In the genomic region with DNA sequence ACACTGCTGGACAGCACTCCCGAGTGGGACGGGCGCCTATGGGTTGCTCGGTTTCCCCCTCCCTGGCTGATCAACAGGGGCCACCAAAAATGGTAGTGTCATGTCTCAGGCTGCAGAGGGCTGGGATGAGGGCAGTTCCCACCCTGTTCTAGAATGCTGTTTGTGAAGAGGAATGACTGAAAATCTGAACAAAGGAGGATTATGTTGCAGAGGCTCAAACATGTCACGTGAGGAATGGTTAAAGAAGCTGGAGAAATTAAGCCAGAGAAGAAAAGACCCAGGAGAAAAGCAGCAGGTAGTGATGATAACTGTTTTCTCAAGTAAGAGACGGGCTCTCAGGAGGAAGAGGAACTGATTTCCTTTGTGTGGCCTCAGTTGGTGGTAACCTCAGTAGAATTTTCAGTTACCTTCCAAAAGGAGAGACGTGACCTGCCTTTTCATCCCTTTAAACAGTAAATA, we compare ENCODE assay signal across 17 cellular contexts. TPM values are rescaled to one million over a fixed set of nuclear protein-coding genes. Genes with fewer than 3 reads are reported as not detected.
DNase-seq lines count a peak whose midpoint lies in the region; ATAC-seq, FAIRE-seq and TF ChIP-seq lines count a peak whose summit lies in the region.
"Had no signal": no experiment of that assay in that cellular context is flagged by ENCODE, and none has a peak within 500 bp of the region (broad histone marks: within the 10 kb centered on the region; RNA-seq: fewer than 3 reads in every experiment).

No MANE protein-coding gene starts in this region.

- no peak for TF ChIP-seq EP300 in H1 (IDR thresholded peaks at IDR 0.05; ENCODE audit: borderline replicate concordance in 1 of 2, low read depth in 2 of 2, low read length in 2 of 2)

- POLR2A ChIA-PET in activated CD4-positive, alpha-beta T cell treated with anti-CD3 and anti-CD28 coated beads for 36 hours (lab: Charles Lee), result no interaction called here
- POLR2A ChIA-PET in H1 (lab: Charles Lee; ENCODE audit: partially characterized antibody), result interaction anchor here (0.8 to 2.3 kb wide), 6 partner anchors 9 to 298 kb away, joined by 3 to 12 read pairs (median 3); no protein-coding TSS in a partner anchor

- CTCF ChIA-PET in activated CD4-positive, alpha-beta T cell treated with anti-CD3 and anti-CD28 coated beads for 36 hours (lab: Charles Lee), result interaction anchor here (1.6 kb wide), 1 partner anchor 169 kb away, joined by 3 read pairs; no protein-coding TSS in a partner anchor
- CTCF ChIA-PET in H1 (lab: Charles Lee; ENCODE audit: partially characterized antibody), result interaction anchor here (0.7 to 1.2 kb wide), 4 partner anchors 18 to 188 kb away, joined by 3 to 5 read pairs (median 3); no protein-coding TSS in a partner anchor

- peak in 1 of 3 experiments; percentile 1; a peak in 1 of 4 replicates for TF ChIP-seq CTCF in H1 (IDR thresholded peaks at IDR 0.05; ENCODE audit: control extremely low read depth in 1 of 3, insufficient read depth in 1 of 3, low read depth in 1 of 3, low read length in 3 of 3)
- no peak for TF ChIP-seq CTCF in nephron progenitor cell (IDR thresholded peaks at IDR 0.05)
- no peak for TF ChIP-seq CTCF in type B pancreatic cell (conservative IDR thresholded peaks at IDR 0.05)

- H3K79me2 ChIP-seq in H1 (ENCODE audit: control insufficient read depth in 1 of 2, insufficient read depth in 2 of 2, low read length in 2 of 2), result no peaks in the 10 kb centered on the region; a peak in 1 of 4 replicates

- H3K9me3 ChIP-seq in H1 (ENCODE audit: insufficient read depth in 2 of 2, low read depth in 1 of 2, low read length in 1 of 2) (no peaks in the 10 kb centered on the region), SJCRH30 (replicated peaks) (no peaks in the 10 kb centered on the region)
- H3K9me3 ChIP-seq: upper lobe of right lung had no signal

- no peak overlapping the region for H2BK20ac ChIP-seq in H1 (ENCODE audit: low read length)

- H3K18ac ChIP-seq in H1 (ENCODE audit: extremely low read depth, low read length), result no peak overlapping the region

- peak; percentile 82 for FAIRE-seq in H1 (lab: Jason Lieb, UNC)
- FAIRE-seq: colon had no signal

- H3K4me3 ChIP-seq in H1 (ENCODE audit: extremely low read depth in 1 of 4, insufficient read depth in 2 of 4, low read depth in 3 of 4, low read length in 4 of 4), result peak overlapping the region in 1 of 4 experiments; percentile 1; a peak in 1 of 8 replicates
- no peak overlapping the region for H3K4me3 ChIP-seq in SJCRH30
- H3K4me3 ChIP-seq: upper lobe of right lung had no signal

- peak overlapping the region; percentile 25 to 56; a peak in 3 of 4 replicates for H3K4me2 ChIP-seq in H1 (ENCODE audit: insufficient read depth in 1 of 2, low read depth in 2 of 2, low read length in 2 of 2)

- peak overlapping the region; percentile 3 for H3K27ac Mint-ChIP-seq in activated CD4-positive, alpha-beta T cell treated with anti-CD3 and anti-CD28 coated beads for 36 hours
- H3K27ac Mint-ChIP-seq in nephron progenitor cell (peak overlapping the region; percentile 96), type B pancreatic cell (peak overlapping the region; percentile 35)
- H3K27ac Mint-ChIP-seq: activated CD4-positive, alpha-beta memory T cell treated with anti-CD3 and anti-CD28 coated beads for 36 hours had no signal

- no peak overlapping the region for H2AK5ac ChIP-seq in H1 (ENCODE audit: low read depth, low read length)

- 45% methylated on average over 7 of the region's 7 CpGs; no CpG with 5 or more reads in 1 of the 2 experiments for WGBS in H1 (ENCODE audit: extremely low coverage in 1 of 2, insufficient coverage in 1 of 2, insufficient read length in 1 of 2, insufficient replicate concordance in 2 of 2, low coverage in 1 of 2, low lambda C conversion rate in 2 of 2, missing lambda C conversion rate in 1 of 2), 2 experiments

- no peak overlapping the region for H2BK120ac ChIP-seq in H1 (replicated peaks; ENCODE audit: low read depth, low read length)

- H3K27me3 ChIP-seq in H1 (replicated peaks in 1 of 4; ENCODE audit: control insufficient read depth in 3 of 4, extremely low read depth in 1 of 4, insufficient read depth in 3 of 4, low read length in 3 of 4), result no peaks in the 10 kb centered on the region
- H3K27me3 ChIP-seq in SJCRH30, result no peaks in the 10 kb centered on the region
- H3K27me3 ChIP-seq: upper lobe of right lung had no signal

- H3K27me3 Mint-ChIP-seq in activated CD4-positive, alpha-beta T cell treated with anti-CD3 and anti-CD28 coated beads for 36 hours, result no peaks in the 10 kb centered on the region
- no peaks in the 10 kb centered on the region for H3K27me3 Mint-ChIP-seq in nephron progenitor cell (ENCODE audit: low read depth, poor library complexity)
- H3K27me3 Mint-ChIP-seq in type B pancreatic cell, result no peaks in the 10 kb centered on the region
- H3K27me3 Mint-ChIP-seq: activated CD4-positive, alpha-beta memory T cell treated with anti-CD3 and anti-CD28 coated beads for 36 hours had no signal

- H3K14ac ChIP-seq in H1 (ENCODE audit: insufficient read length), result no peak overlapping the region

- no peak overlapping the region for H4K91ac ChIP-seq in H1 (replicated peaks; ENCODE audit: insufficient read length, low read length)

- no peak overlapping the region for H2BK5ac ChIP-seq in H1 (ENCODE audit: low read depth, low read length)

- intact Hi-C loops in activated CD4-positive, alpha-beta T cell treated with anti-CD3 and anti-CD28 coated beads for 36 hours (cut with DNase I, micrococcal nuclease), result no loop called here

- no peak overlapping the region for H3K56ac ChIP-seq in H1 (replicated peaks; ENCODE audit: insufficient read length, low read depth, low read length)

- H3K36me3 ChIP-seq in H1 (ENCODE audit: control insufficient read depth in 2 of 4, insufficient read depth in 4 of 4, low read length in 3 of 4) (peaks cover 0 to 30% (median 3%) of the 10 kb centered on the region in 4 experiments; a peak in 5 of 8 replicates), SJCRH30 (peaks cover 47% of the 10 kb centered on the region)

- H4K8ac ChIP-seq in H1 (ENCODE audit: extremely low read depth, insufficient read depth, low read length), result no peak overlapping the region

- no peak for DNase-seq in activated CD4-positive, alpha-beta T cell treated with anti-CD3 and anti-CD28 coated beads for 36 hours
- no peak for DNase-seq in activated CD4-positive, alpha-beta T cell treated with anti-CD3 and anti-CD28 coated beads for 4 hours
- DNase-seq in H1 (ENCODE audit: low read depth in 1 of 2, low spot score in 2 of 2), result no peak
- peak; percentile 5 for DNase-seq in nephron progenitor cell
- DNase-seq in type B pancreatic cell (ENCODE audit: extremely low spot score, unreplicated experiment), result no peak
- no peak for DNase-seq in SJCRH30
- DNase-seq in NCI-H510A treated with DMSO at 0.1 percent for 48 hours (lab: John Stamatoyannopoulos, UW), result no peak
- DNase-seq in NCI-H2171 treated with DMSO at 0.1 percent for 48 hours (lab: John Stamatoyannopoulos, UW), result no peak
- DNase-seq: activated CD4-positive, alpha-beta memory T cell treated with anti-CD3 and anti-CD28 coated beads for 36 hours; DMS153; islet precursor cell; NCI-H1930; NCI-H82; upper lobe of right lung had no signal

- no peak overlapping the region for H3K23ac ChIP-seq in H1 (ENCODE audit: insufficient read length)

- H4K5ac ChIP-seq in H1 (ENCODE audit: insufficient read length, low read depth, low read length), result peak overlapping the region; percentile 32

- H3K79me1 ChIP-seq in H1 (ENCODE audit: low read depth, low read length), result no peaks in the 10 kb centered on the region

- H3K23me2 ChIP-seq in H1 (ENCODE audit: low read depth, low read length), result no peaks in the 10 kb centered on the region

- no peak overlapping the region for H2BK12ac ChIP-seq in H1 (ENCODE audit: low read depth, low read length)

- no peak overlapping the region; the same call in 1 of the 2 replicates for H2BK15ac ChIP-seq in H1 (ENCODE audit: low read length)

- ATAC-seq in activated CD4-positive, alpha-beta T cell treated with anti-CD3 and anti-CD28 coated beads for 36 hours, result no peak
- ATAC-seq: Panc1, upper lobe of right lung had no signal

- H3K4me1 Mint-ChIP-seq in activated CD4-positive, alpha-beta T cell treated with anti-CD3 and anti-CD28 coated beads for 36 hours, result peaks cover 7% of the 10 kb centered on the region
- H3K4me1 Mint-ChIP-seq in nephron progenitor cell (peaks cover 25% of the 10 kb centered on the region), type B pancreatic cell (ENCODE audit: unreplicated experiment) (peaks cover 21% of the 10 kb centered on the region)

- no peak for TF ChIP-seq RAD21 in H1 (IDR thresholded peaks at IDR 0.05 in 1 of 2, conservative IDR thresholded peaks at IDR 0.05 in 1 of 2; ENCODE audit: low read depth in 2 of 2, low read length in 2 of 2)

- H3K9ac ChIP-seq in H1 (replicated peaks in 1 of 4; ENCODE audit: extremely low read depth in 1 of 4, low read depth in 3 of 4, low read length in 3 of 4), result no peak overlapping the region; a peak in 2 of 7 replicates

- H2AFZ ChIP-seq in H1 (ENCODE audit: low read length), result no peak overlapping the region

- no peak for TF ChIP-seq POLR2A in H1 (IDR thresholded peaks at IDR 0.05; ENCODE audit: control extremely low read depth in 1 of 2, low read depth in 2 of 2, low read length in 2 of 2)

- H3K4ac ChIP-seq in H1 (replicated peaks; ENCODE audit: insufficient read length, low read depth, low read length), result no peak overlapping the region

- H3K27ac ChIP-seq in H1 (ENCODE audit: low read depth, low read length) (peak overlapping the region; percentile 53; the same call in 1 of the 2 replicates), SJCRH30 (no peak overlapping the region)
- H3K27ac ChIP-seq: 22Rv1, upper lobe of right lung had no signal

- peaks cover 0 to 1% of the 10 kb centered on the region in 2 experiments for H4K20me1 ChIP-seq in H1 (replicated peaks in 1 of 2; ENCODE audit: control insufficient read depth in 1 of 2, insufficient read depth in 2 of 2, low read length in 2 of 2)

- no peak overlapping the region for H3K4me3 Mint-ChIP-seq in activated CD4-positive, alpha-beta T cell treated with anti-CD3 and anti-CD28 coated beads for 36 hours
- H3K4me3 Mint-ChIP-seq in nephron progenitor cell (no peak overlapping the region), type B pancreatic cell (peak overlapping the region; percentile 40)
- H3K4me3 Mint-ChIP-seq: activated CD4-positive, alpha-beta memory T cell treated with anti-CD3 and anti-CD28 coated beads for 36 hours had no signal

- no peaks in the 10 kb centered on the region for H3K9me3 Mint-ChIP-seq in activated CD4-positive, alpha-beta T cell treated with anti-CD3 and anti-CD28 coated beads for 36 hours (ENCODE audit: low read depth)
- H3K9me3 Mint-ChIP-seq in nephron progenitor cell, result no peaks in the 10 kb centered on the region
- no peaks in the 10 kb centered on the region for H3K9me3 Mint-ChIP-seq in type B pancreatic cell
- H3K9me3 Mint-ChIP-seq: activated CD4-positive, alpha-beta memory T cell treated with anti-CD3 and anti-CD28 coated beads for 36 hours had no signal

- H3K4me1 ChIP-seq in H1 (replicated peaks in 1 of 4; ENCODE audit: control insufficient read depth in 3 of 4, insufficient read depth in 4 of 4, low read length in 3 of 4) (peaks cover 3 to 6% (median 4%) of the 10 kb centered on the region in 4 experiments; a peak in 5 of 7 replicates), SJCRH30 (no peaks in the 10 kb centered on the region)

- peaks cover 39% of the 10 kb centered on the region for H3K36me3 Mint-ChIP-seq in activated CD4-positive, alpha-beta T cell treated with anti-CD3 and anti-CD28 coated beads for 36 hours (ENCODE audit: low read depth)
- H3K36me3 Mint-ChIP-seq in nephron progenitor cell (ENCODE audit: low read depth) (peaks cover 54% of the 10 kb centered on the region), type B pancreatic cell (peaks cover 20% of the 10 kb centered on the region)

RNA-seq across cellular contexts. Expression of a gene that starts 10.4 kb away (rescaled TPM):
- 10 to 100 TPM; 74.1 to 79.1 TPM for total RNA-seq in activated CD4-positive, alpha-beta T cell treated with anti-CD3 and anti-CD28 coated beads for 36 hours
- total RNA-seq in H1 (2021; fragmentation: NEBNext Ultra II Directional; extraction: Animal tissue kit (Norgen Biotek cat#: 25700)), result 68.6 and 72.7 TPM in 2 replicates
- polyA plus RNA-seq in H1 (2011; rRNA removed), result 51.4 and 67.3 TPM in 2 replicates
- 56.8 TPM for polyA plus RNA-seq in H1 (2011; cell fraction: cytosol; rRNA removed)
- polyA plus RNA-seq in H1 (2011; cell fraction: nucleus; rRNA removed), result 28.8 TPM
- polyA plus RNA-seq in H1 (2012, experiment 1 of 2), result 53.5 to 64.2 TPM (median 54.9 TPM) in 4 replicates
- polyA plus RNA-seq in H1 (2012, experiment 2 of 2), result 72.6 TPM
- polyA plus RNA-seq in H1 (2013, experiment 1 of 2), result 48.9 TPM
- polyA plus RNA-seq in H1 (2013, experiment 2 of 2), result 51.3 TPM
- 37.4 and 44.6 TPM in 2 replicates for polyA minus RNA-seq in H1 (2011; rRNA and poly(A)+ RNA removed)
- 28.3 TPM for polyA minus RNA-seq in H1 (2011; cell fraction: cytosol; rRNA and poly(A)+ RNA removed)
- 31.6 TPM for polyA minus RNA-seq in H1 (2011; cell fraction: nucleus; rRNA and poly(A)+ RNA removed)
- total RNA-seq in type B pancreatic cell (ENCODE audit: low replicate concordance), result 77.0 and 80.7 TPM in 2 replicates
- total RNA-seq in SJCRH30 (2014; rRNA removed; shearing (Covaris generic)), result 79.9 and 88.6 TPM in 2 replicates

RNA-seq across cellular contexts. Expression of a gene that starts 50.2 kb away (rescaled TPM):
- 10 to 100 TPM; 19.0 to 19.9 TPM for total RNA-seq in activated CD4-positive, alpha-beta T cell treated with anti-CD3 and anti-CD28 coated beads for 36 hours
- 16.5 and 20.8 TPM in 2 replicates for total RNA-seq in H1 (2021; fragmentation: NEBNext Ultra II Directional; extraction: Animal tissue kit (Norgen Biotek cat#: 25700))
- polyA plus RNA-seq in H1 (2011; rRNA removed), result 6.8 and 7.7 TPM in 2 replicates
- 10.5 TPM for polyA plus RNA-seq in H1 (2011; cell fraction: cytosol; rRNA removed)
- polyA plus RNA-seq in H1 (2011; cell fraction: nucleus; rRNA removed), result 4.2 TPM
- 9.7 to 15.8 TPM (median 10.5 TPM) in 4 replicates for polyA plus RNA-seq in H1 (2012, experiment 1 of 2)
- polyA plus RNA-seq in H1 (2012, experiment 2 of 2), result 9.9 TPM
- polyA plus RNA-seq in H1 (2013, experiment 1 of 2), result 14.6 TPM
- 14.9 TPM for polyA plus RNA-seq in H1 (2013, experiment 2 of 2)
- 7.6 and 7.7 TPM in 2 replicates for polyA minus RNA-seq in H1 (2011; rRNA and poly(A)+ RNA removed)
- polyA minus RNA-seq in H1 (2011; cell fraction: cytosol; rRNA and poly(A)+ RNA removed), result 8.3 TPM
- polyA minus RNA-seq in H1 (2011; cell fraction: nucleus; rRNA and poly(A)+ RNA removed), result 10.2 TPM
- total RNA-seq in type B pancreatic cell (ENCODE audit: low replicate concordance), result 19.2 and 19.5 TPM in 2 replicates
- total RNA-seq in SJCRH30 (2014; rRNA removed; shearing (Covaris generic)), result 16.6 and 21.9 TPM in 2 replicates

Comparison
In these comparisons a context has a peak if more than half of its experiments do, and no peak if none do; other contexts are left out.
1. H3K27ac Mint-ChIP-seq: peak in every context shown above with its lines; median percentile 96 in nephron progenitor cell; 35 in type B pancreatic cell; 3 in activated CD4-positive, alpha-beta T cell treated with anti-CD3 and anti-CD28 coated beads for 36 hours.